In the genomic region with DNA sequence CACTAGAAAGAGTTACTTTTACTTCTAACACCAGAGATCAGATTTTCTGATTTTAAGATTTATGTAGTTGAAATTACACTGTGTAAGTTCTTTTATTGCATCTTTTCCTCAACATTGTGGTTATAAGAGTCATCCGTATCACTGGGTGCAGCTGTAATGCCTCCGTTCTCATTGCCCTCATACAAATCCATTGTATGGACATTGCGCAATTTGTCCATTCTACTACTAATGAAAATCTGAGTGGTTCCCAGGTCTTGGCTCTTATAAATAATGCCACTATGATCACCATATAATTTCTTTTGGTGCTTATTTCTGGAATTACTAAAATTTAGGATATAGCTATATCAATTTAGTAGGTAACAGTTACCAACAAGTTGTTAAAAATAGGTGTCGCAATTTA, we compare ENCODE assay signal across 3 cellular contexts.
A peak's percentile ranks its signal among the peaks of the same experiment; 100 is the strongest.
TF ChIP-seq lines count a peak whose summit lies in the region.

No MANE protein-coding gene starts in this region.

TF ChIP-seq in A549, 52 proteins besides CTCF, POLR2A, EP300 and RAD21:
- TF ChIP-seq HOXB5 (CRISPR knock-in tag; IDR thresholded peaks at IDR 0.05) (no peak), TFCP2L1 (CRISPR knock-in tag; IDR thresholded peaks at IDR 0.05) (no peak), CEBPB (IDR thresholded peaks at IDR 0.05) (peak; percentile 76 to 78; a peak in 3 of 4 replicates), CHD2 (IDR thresholded peaks at IDR 0.05; ENCODE audit: low read length, partially characterized antibody) (no peak), SREBF2 (IDR thresholded peaks at IDR 0.05) (no peak), SMC3 (IDR thresholded peaks at IDR 0.05) (no peak)
- TF ChIP-seq, protein P1, sequence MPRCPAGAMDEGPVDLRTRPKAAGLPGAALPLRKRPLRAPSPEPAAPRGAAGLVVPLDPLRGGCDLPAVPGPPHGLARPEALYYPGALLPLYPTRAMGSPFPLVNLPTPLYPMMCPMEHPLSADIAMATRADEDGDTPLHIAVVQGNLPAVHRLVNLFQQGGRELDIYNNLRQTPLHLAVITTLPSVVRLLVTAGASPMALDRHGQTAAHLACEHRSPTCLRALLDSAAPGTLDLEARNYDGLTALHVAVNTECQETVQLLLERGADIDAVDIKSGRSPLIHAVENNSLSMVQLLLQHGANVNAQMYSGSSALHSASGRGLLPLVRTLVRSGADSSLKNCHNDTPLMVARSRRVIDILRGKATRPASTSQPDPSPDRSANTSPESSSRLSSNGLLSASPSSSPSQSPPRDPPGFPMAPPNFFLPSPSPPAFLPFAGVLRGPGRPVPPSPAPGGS (IDR thresholded peaks at IDR 0.05), result no peak

TF ChIP-seq in IMR-90, 13 proteins besides CTCF, POLR2A, EP300 and RAD21:
- no peak for TF ChIP-seq RFX5 (IDR thresholded peaks at IDR 0.05; ENCODE audit: low read depth, low read length)
- peak; percentile 89 for TF ChIP-seq CEBPB (IDR thresholded peaks at IDR 0.05; ENCODE audit: low read depth, low read length)

TF ChIP-seq in K562, 482 proteins besides CTCF, POLR2A, EP300 and RAD21:
- TF ChIP-seq, protein P2, sequence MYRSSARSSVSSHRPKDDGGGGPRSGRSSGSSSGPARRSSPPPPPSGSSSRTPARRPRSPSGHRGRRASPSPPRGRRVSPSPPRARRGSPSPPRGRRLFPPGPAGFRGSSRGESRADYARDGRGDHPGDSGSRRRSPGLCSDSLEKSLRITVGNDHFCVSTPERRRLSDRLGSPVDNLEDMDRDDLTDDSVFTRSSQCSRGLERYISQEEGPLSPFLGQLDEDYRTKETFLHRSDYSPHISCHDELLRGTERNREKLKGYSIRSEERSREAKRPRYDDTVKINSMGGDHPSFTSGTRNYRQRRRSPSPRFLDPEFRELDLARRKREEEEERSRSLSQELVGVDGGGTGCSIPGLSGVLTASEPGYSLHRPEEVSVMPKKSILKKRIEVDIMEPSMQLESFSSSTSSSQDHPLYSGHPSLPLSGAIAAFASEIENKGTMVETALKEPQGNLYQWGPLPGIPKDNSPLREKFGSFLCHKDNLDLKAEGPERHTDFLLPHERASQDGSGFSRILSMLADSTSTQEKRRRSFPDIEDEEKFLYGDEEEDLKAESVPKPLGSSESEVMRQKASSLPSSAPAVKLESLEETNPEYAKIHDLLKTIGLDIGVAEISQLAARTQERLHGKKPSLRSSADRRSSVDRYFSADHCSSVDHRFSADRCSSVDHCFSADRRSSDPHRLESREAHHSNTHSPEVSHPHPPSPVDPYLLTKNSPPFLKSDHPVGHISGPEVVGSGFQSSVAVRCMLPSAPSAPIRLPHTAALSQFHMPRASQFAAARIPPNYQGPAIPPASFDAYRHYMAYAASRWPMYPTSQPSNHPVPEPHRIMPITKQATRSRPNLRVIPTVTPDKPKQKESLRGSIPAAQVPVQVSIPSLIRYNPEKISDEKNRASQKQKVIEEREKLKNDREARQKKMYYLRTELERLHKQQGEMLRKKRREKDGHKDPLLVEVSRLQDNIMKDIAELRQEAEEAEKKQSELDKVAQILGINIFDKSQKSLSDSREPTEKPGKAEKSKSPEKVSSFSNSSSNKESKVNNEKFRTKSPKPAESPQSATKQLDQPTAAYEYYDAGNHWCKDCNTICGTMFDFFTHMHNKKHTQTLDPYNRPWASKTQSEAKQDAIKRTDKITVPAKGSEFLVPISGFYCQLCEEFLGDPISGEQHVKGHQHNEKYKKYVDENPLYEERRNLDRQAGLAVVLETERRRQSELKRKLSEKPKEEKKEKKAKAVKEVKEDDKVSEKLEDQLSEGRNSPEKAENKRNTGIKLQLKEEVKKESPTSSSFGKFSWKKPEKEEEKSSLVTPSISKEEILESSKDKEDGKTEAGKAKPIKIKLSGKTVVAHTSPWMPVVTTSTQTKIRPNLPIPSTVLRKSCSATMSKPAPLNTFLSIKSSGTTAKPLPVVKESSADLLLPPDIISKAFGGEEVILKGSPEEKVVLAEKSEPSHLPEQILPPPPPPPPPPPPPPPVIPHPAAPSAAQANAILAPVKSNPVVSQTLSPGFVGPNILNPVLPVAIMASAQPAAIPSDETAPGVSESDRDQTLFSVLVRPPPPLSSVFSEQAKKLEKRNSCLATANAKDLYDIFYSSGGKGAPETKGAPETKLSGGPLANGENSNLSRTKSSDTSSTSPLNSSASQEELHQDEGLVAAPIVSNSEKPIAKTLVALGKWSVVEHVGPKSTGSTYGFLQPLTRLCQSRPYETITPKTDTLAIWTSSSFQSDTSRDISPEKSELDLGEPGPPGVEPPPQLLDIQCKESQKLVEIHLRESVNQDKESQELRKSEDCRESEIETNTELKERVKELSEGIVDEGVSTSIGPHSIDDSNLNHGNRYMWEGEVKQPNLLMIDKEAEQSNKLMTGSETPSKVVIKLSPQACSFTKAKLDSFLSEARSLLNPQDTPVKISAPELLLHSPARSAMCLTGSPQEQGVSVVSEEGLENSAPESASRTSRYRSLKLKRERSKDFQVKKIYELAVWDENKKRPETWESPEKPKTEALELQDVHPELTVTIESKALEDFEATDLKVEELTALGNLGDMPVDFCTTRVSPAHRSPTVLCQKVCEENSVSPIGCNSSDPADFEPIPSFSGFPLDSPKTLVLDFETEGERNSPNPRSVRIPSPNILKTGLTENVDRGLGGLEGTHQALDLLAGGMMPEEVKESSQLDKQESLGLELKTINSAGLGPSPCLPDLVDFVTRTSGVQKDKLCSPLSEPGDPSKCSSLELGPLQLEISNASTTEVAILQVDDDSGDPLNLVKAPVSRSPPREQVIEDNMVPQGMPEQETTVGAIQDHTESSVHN (IDR thresholded peaks at IDR 0.05; ENCODE audit: borderline replicate concordance in 1 of 2, low read depth in 1 of 2), result no peak
- TF ChIP-seq, protein P3, sequence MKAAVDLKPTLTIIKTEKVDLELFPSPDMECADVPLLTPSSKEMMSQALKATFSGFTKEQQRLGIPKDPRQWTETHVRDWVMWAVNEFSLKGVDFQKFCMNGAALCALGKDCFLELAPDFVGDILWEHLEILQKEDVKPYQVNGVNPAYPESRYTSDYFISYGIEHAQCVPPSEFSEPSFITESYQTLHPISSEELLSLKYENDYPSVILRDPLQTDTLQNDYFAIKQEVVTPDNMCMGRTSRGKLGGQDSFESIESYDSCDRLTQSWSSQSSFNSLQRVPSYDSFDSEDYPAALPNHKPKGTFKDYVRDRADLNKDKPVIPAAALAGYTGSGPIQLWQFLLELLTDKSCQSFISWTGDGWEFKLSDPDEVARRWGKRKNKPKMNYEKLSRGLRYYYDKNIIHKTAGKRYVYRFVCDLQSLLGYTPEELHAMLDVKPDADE (conservative IDR thresholded peaks at IDR 0.05; ENCODE audit: control insufficient read depth, low read depth, low read length), result no peak
- TF ChIP-seq CEBPB (tag; IDR thresholded peaks at IDR 0.05) (peak; percentile 64), CEBPG (CRISPR knock-in tag; IDR thresholded peaks at IDR 0.05) (no peak), CEBPG (tag; conservative IDR thresholded peaks at IDR 0.05 in 1 of 2, IDR thresholded peaks at IDR 0.05 in 1 of 2) (peak in 1 of 2 experiments; percentile 87; a peak in 2 of 4 replicates)
